In genomic region chr7:12567015-12567414, GRCh38 we compare ENCODE assay signal across 10 cellular contexts.
DNase-seq lines count a peak whose midpoint lies in the region; ATAC-seq and TF ChIP-seq lines count a peak whose summit lies in the region.
"Had no signal": no experiment of that assay in that cellular context is flagged by ENCODE, and none has a peak within 500 bp of the region (broad histone marks: within the 10 kb centered on the region; RNA-seq: fewer than 3 reads in every experiment).

No MANE protein-coding gene starts in this region.

- H3K4me3 ChIP-seq in GM06990 (replicated peaks; ENCODE audit: low read depth, low read length) = no peak overlapping the region

- no peak for TF ChIP-seq CTCF in GM06990 (IDR thresholded peaks at IDR 0.05; ENCODE audit: insufficient read depth, low read length, poor library complexity, severe bottlenecking)

- ATAC-seq in GM19025 (IDR thresholded peaks at IDR 0.05; ENCODE audit: low read depth, unreplicated experiment) (peak; percentile 88), GM21786 (IDR thresholded peaks at IDR 0.05; ENCODE audit: unreplicated experiment) (peak; percentile 91), HG03139 (IDR thresholded peaks at IDR 0.05; ENCODE audit: unreplicated experiment) (peak; percentile 66)
- ATAC-seq: Panc1 had no signal

- H3K27me3 ChIP-seq in GM06990 (replicated peaks; ENCODE audit: control insufficient read depth, insufficient read depth, low read length) = no peaks in the 10 kb centered on the region

- H3K36me3 ChIP-seq in GM06990 (ENCODE audit: control insufficient read depth, insufficient read depth, low read length) = no peaks in the 10 kb centered on the region

- DNase-seq in GM06990 (ENCODE audit: extremely low read depth, insufficient read length) = peak; percentile 14
- DNase-seq in NCI-H1436 treated with DMSO at 0.1 percent for 48 hours (lab: John Stamatoyannopoulos, UW) = no peak
- no peak for DNase-seq in D341Med (ENCODE audit: low spot score)
- DNase-seq in NCI-H1930 (lab: John Stamatoyannopoulos, UW) = no peak
- no peak for DNase-seq in amygdala (lab: John Stamatoyannopoulos, UW)
- DNase-seq: NCI-H1436 had no signal
